ENCODE assay signal across 1 cellular context in the genomic region with DNA sequence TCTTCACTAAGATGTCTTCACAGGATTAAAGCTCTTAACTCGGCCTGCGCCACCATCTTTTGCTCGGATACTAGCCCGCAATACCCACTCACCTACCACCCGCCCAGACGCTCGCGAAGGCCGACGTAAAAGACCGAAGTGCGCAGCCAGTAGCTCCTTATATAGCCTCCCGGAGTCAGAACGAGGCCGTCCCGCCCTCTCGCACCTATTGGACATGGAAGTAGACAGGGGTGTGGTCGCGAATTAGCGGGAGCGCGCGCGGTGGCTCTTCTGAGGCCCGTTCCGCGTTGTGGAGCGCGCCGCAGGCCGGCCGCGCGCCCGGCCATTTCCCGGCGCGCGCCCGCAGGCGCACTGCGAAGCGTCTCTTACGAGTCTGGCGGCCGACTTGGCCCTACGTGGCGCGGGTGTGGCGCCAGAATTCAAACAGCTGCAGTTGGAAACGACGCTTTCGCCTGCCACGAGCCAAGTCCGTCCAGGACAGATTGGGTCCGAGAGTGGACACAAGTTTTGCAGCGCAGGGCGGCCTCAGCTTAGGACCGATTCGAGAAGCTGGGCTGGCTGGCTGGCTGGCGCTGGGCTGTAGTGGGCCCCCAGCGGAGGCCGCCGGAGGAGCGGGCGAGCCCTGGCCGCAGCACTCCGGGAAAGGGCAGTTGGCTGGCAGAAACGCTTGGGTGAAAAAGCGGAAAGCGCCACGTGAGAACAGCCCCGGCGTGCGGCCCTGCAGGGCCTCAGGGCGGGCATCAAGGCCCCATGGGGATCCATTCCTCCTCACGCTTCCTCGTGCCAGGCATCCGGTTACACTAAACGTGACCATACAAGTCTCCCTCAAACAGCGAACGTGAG.
TF ChIP-seq lines count a peak whose summit lies in the region.

No MANE protein-coding gene starts in this region.

TF ChIP-seq in HEK293, 187 proteins besides CTCF, POLR2A, EP300 and RAD21 (continued from another document and continues in another):
- TF ChIP-seq, protein P1, sequence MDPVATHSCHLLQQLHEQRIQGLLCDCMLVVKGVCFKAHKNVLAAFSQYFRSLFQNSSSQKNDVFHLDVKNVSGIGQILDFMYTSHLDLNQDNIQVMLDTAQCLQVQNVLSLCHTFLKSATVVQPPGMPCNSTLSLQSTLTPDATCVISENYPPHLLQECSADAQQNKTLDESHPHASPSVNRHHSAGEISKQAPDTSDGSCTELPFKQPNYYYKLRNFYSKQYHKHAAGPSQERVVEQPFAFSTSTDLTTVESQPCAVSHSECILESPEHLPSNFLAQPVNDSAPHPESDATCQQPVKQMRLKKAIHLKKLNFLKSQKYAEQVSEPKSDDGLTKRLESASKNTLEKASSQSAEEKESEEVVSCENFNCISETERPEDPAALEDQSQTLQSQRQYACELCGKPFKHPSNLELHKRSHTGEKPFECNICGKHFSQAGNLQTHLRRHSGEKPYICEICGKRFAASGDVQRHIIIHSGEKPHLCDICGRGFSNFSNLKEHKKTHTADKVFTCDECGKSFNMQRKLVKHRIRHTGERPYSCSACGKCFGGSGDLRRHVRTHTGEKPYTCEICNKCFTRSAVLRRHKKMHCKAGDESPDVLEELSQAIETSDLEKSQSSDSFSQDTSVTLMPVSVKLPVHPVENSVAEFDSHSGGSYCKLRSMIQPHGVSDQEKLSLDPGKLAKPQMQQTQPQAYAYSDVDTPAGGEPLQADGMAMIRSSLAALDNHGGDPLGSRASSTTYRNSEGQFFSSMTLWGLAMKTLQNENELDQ (tag by site-specific recombination; IDR thresholded peaks at IDR 0.05; ENCODE audit: low read depth): no peak
- TF ChIP-seq, protein P2, sequence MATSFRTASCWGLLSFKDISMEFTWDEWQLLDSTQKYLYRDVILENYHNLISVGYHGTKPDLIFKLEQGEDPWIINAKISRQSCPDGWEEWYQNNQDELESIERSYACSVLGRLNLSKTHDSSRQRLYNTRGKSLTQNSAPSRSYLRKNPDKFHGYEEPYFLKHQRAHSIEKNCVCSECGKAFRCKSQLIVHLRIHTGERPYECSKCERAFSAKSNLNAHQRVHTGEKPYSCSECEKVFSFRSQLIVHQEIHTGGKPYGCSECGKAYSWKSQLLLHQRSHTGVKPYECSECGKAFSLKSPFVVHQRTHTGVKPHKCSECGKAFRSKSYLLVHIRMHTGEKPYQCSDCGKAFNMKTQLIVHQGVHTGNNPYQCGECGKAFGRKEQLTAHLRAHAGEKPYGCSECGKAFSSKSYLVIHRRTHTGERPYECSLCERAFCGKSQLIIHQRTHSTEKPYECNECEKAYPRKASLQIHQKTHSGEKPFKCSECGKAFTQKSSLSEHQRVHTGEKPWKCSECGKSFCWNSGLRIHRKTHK (tag by site-specific recombination; IDR thresholded peaks at IDR 0.05): no peak
- peak; percentile 73 for TF ChIP-seq FEZF1 (tag by site-specific recombination; IDR thresholded peaks at IDR 0.05)
- TF ChIP-seq ZNF416 (tag by site-specific recombination; IDR thresholded peaks at IDR 0.05): no peak
- peak; percentile 98 for TF ChIP-seq ZNF692 (tag by site-specific recombination; IDR thresholded peaks at IDR 0.05)
- peak; percentile 96 for TF ChIP-seq ZNF391 (tag by site-specific recombination; IDR thresholded peaks at IDR 0.05; ENCODE audit: borderline replicate concordance, low read depth)
- TF ChIP-seq ZNF529 (tag by site-specific recombination; IDR thresholded peaks at IDR 0.05; ENCODE audit: insufficient replicate concordance): no peak
- TF ChIP-seq ZNF341 (tag by site-specific recombination; IDR thresholded peaks at IDR 0.05; ENCODE audit: low read depth): peak; percentile 96
- peak; percentile 95 for TF ChIP-seq BCL11A (tag by site-specific recombination; IDR thresholded peaks at IDR 0.05; ENCODE audit: low read depth)
- TF ChIP-seq EGR2 (tag by site-specific recombination; IDR thresholded peaks at IDR 0.05; ENCODE audit: low read depth): no peak
- peak; percentile 43 for TF ChIP-seq ZNF184 (tag by site-specific recombination; IDR thresholded peaks at IDR 0.05)
- peak; percentile 90 for TF ChIP-seq ZNF223 (tag by site-specific recombination; IDR thresholded peaks at IDR 0.05)
- peak; percentile 90 for TF ChIP-seq GLIS1 (tag by site-specific recombination; IDR thresholded peaks at IDR 0.05)
- peak; percentile 81 for TF ChIP-seq BCL11B (tag by site-specific recombination; IDR thresholded peaks at IDR 0.05; ENCODE audit: low read depth)
- TF ChIP-seq ZFP3 (tag by site-specific recombination; IDR thresholded peaks at IDR 0.05; ENCODE audit: low read depth): no peak
- peak; percentile 54 for TF ChIP-seq ZNF10 (tag by site-specific recombination; IDR thresholded peaks at IDR 0.05)
- peak; percentile 91 for TF ChIP-seq ZNF792 (tag by site-specific recombination; IDR thresholded peaks at IDR 0.05)
- peak; percentile 96 for TF ChIP-seq ZNF600 (tag by site-specific recombination; IDR thresholded peaks at IDR 0.05)
- TF ChIP-seq SP2 (tag by site-specific recombination; IDR thresholded peaks at IDR 0.05): peak; percentile 51
- TF ChIP-seq ZNF239 (tag by site-specific recombination; IDR thresholded peaks at IDR 0.05): 0 out of 2 replicates have a peak, but pooled peaks have one; percentile 19
- peak; percentile 94 for TF ChIP-seq ZNF660 (tag by site-specific recombination; IDR thresholded peaks at IDR 0.05)
- TF ChIP-seq ZNF394 (tag by site-specific recombination; IDR thresholded peaks at IDR 0.05; ENCODE audit: borderline replicate concordance): peak; percentile 80
- 0 out of 2 replicates have a peak, but pooled peaks have one; percentile 56 for TF ChIP-seq ZBTB1 (tag by site-specific recombination; IDR thresholded peaks at IDR 0.05)
- TF ChIP-seq, protein P3, sequence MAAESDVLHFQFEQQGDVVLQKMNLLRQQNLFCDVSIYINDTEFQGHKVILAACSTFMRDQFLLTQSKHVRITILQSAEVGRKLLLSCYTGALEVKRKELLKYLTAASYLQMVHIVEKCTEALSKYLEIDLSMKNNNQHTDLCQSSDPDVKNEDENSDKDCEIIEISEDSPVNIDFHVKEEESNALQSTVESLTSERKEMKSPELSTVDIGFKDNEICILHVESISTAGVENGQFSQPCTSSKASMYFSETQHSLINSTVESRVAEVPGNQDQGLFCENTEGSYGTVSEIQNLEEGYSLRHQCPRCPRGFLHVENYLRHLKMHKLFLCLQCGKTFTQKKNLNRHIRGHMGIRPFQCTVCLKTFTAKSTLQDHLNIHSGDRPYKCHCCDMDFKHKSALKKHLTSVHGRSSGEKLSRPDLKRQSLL (tag by site-specific recombination; IDR thresholded peaks at IDR 0.05): no peak
- peak; percentile 78 for TF ChIP-seq SETDB1 (IDR thresholded peaks at IDR 0.05; ENCODE audit: insufficient read length, low read length)
- TF ChIP-seq ZNF16 (tag by site-specific recombination; IDR thresholded peaks at IDR 0.05; ENCODE audit: low read depth): peak; percentile 53; the same call in 1 of the 2 replicates
- TF ChIP-seq ZBTB7A (tag by site-specific recombination; IDR thresholded peaks at IDR 0.05; ENCODE audit: low read depth): 0 out of 2 replicates have a peak, but pooled peaks have one; percentile 66
- 0 out of 2 replicates have a peak, but pooled peaks have one; percentile 40 for TF ChIP-seq ZNF645 (tag by site-specific recombination; IDR thresholded peaks at IDR 0.05)
- no peak for TF ChIP-seq ZFP41 (tag by site-specific recombination; IDR thresholded peaks at IDR 0.05; ENCODE audit: borderline replicate concordance)
- TF ChIP-seq, protein P4, sequence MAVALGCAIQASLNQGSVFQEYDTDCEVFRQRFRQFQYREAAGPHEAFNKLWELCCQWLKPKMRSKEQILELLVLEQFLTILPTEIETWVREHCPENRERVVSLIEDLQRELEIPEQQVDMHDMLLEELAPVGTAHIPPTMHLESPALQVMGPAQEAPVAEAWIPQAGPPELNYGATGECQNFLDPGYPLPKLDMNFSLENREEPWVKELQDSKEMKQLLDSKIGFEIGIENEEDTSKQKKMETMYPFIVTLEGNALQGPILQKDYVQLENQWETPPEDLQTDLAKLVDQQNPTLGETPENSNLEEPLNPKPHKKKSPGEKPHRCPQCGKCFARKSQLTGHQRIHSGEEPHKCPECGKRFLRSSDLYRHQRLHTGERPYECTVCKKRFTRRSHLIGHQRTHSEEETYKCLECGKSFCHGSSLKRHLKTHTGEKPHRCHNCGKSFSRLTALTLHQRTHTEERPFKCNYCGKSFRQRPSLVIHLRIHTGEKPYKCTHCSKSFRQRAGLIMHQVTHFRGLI (tag by site-specific recombination; IDR thresholded peaks at IDR 0.05): no peak; the same call in none of the 2 replicates
- no peak for TF ChIP-seq ZNF354C (tag by site-specific recombination; IDR thresholded peaks at IDR 0.05; ENCODE audit: borderline replicate concordance, low read depth)
- TF ChIP-seq ZNF837 (tag by site-specific recombination; IDR thresholded peaks at IDR 0.05): no peak
- no peak for TF ChIP-seq ZNF621 (tag by site-specific recombination; IDR thresholded peaks at IDR 0.05)
- TF ChIP-seq ZNF677 (tag by site-specific recombination; IDR thresholded peaks at IDR 0.05): no peak
- no peak for TF ChIP-seq ZNF274 (IDR thresholded peaks at IDR 0.05; ENCODE audit: low read length)
- no peak for TF ChIP-seq ZNF274 (tag by site-specific recombination; IDR thresholded peaks at IDR 0.05; ENCODE audit: borderline replicate concordance)
- no peak for TF ChIP-seq MEIS1 (CRISPR knock-in tag; IDR thresholded peaks at IDR 0.05; ENCODE audit: borderline replicate concordance)
- TF ChIP-seq KLF9 (tag by site-specific recombination; IDR thresholded peaks at IDR 0.05; ENCODE audit: low read depth): peak; percentile 69; the same call in 1 of the 2 replicates
- no peak for TF ChIP-seq ZNF791 (tag by site-specific recombination; IDR thresholded peaks at IDR 0.05)
- TF ChIP-seq REST (tag by site-specific recombination; IDR thresholded peaks at IDR 0.05): peak; percentile 58; the same call in 1 of the 2 replicates
- no peak for TF ChIP-seq ZNF544 (tag by site-specific recombination; IDR thresholded peaks at IDR 0.05)
- no peak for TF ChIP-seq ZNF830 (tag by site-specific recombination; IDR thresholded peaks at IDR 0.05; ENCODE audit: low read depth)
- no peak for TF ChIP-seq ZNF776 (tag by site-specific recombination; IDR thresholded peaks at IDR 0.05; ENCODE audit: borderline replicate concordance)
- no peak for TF ChIP-seq ZNF23 (tag by site-specific recombination; IDR thresholded peaks at IDR 0.05; ENCODE audit: borderline replicate concordance)
- peak; percentile 100 for TF ChIP-seq ZNF335 (tag by site-specific recombination; conservative IDR thresholded peaks at IDR 0.05)
- TF ChIP-seq, protein P5, sequence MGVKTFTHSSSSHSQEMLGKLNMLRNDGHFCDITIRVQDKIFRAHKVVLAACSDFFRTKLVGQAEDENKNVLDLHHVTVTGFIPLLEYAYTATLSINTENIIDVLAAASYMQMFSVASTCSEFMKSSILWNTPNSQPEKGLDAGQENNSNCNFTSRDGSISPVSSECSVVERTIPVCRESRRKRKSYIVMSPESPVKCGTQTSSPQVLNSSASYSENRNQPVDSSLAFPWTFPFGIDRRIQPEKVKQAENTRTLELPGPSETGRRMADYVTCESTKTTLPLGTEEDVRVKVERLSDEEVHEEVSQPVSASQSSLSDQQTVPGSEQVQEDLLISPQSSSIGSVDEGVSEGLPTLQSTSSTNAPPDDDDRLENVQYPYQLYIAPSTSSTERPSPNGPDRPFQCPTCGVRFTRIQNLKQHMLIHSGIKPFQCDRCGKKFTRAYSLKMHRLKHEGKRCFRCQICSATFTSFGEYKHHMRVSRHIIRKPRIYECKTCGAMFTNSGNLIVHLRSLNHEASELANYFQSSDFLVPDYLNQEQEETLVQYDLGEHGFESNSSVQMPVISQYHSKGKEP (tag by site-specific recombination; IDR thresholded peaks at IDR 0.05): no peak; the same call in 1 of the 2 replicates
- TF ChIP-seq ZNF610 (tag by site-specific recombination; IDR thresholded peaks at IDR 0.05; ENCODE audit: borderline replicate concordance): peak; percentile 63
- TF ChIP-seq ZNF571 (tag by site-specific recombination; IDR thresholded peaks at IDR 0.05): no peak
